In the genomic region with DNA sequence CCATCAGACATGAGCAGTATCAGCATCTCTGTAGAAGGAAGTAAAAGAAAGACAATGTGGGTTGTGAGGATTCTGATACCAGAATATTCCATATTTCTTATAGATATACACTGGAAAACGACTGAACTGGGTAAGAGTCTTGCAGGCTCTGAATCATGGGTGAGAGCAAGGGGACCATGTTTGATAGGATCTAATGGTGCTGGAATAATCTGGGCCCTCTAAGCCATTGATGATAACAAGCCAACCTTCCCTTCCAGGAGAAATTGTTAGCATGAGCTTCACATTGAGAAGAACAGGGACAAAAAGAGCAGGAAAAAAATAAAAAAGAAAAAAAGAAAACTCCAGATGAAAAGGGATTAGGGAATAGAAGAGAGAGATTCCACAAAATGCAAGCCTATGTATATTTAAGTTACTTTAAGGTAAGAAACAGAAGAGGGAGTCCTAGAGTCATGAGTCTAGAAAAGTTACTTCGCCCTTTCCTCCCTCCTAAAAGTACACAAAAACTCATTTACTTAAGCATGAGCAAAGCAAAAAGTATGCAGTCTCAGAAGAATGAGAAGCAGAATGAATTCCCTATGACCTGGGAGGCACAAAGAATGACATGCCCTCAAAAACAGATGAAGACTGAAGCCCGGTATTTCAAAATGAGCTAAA, we compare ENCODE assay signal across 11 cellular contexts.
DNase-seq lines count a peak whose midpoint lies in the region; ATAC-seq and TF ChIP-seq lines count a peak whose summit lies in the region.
"Had no signal": no experiment of that assay in that cellular context is flagged by ENCODE, and none has a peak within 500 bp of the region (broad histone marks: within the 10 kb centered on the region; RNA-seq: fewer than 3 reads in every experiment).

No MANE protein-coding gene starts in this region.

- H3K27ac Mint-ChIP-seq in progenitor cell of endocrine pancreas = peak overlapping the region; percentile 34

- no peak overlapping the region for H3K4me3 Mint-ChIP-seq in progenitor cell of endocrine pancreas (ENCODE audit: low read depth)

- no peaks in the 10 kb centered on the region for H3K9me3 ChIP-seq in ovary
- H3K9me3 ChIP-seq: upper lobe of left lung had no signal

- no peak for TF ChIP-seq EP300 in ovary (IDR thresholded peaks at IDR 0.05)

- no peaks in the 10 kb centered on the region for H3K27me3 ChIP-seq in ovary
- H3K27me3 ChIP-seq: upper lobe of left lung had no signal

- H3K4me3 ChIP-seq in ovary = no peak overlapping the region
- H3K4me3 ChIP-seq: upper lobe of left lung had no signal

- H3K27ac ChIP-seq in ovary = no peak overlapping the region
- H3K27ac ChIP-seq: upper lobe of left lung had no signal

- no peaks in the 10 kb centered on the region for H3K27me3 Mint-ChIP-seq in progenitor cell of endocrine pancreas

- DNase-seq in Daoy (ENCODE audit: low read depth) = peak; percentile 39
- DNase-seq in OCI-M1 (lab: John Stamatoyannopoulos, UW) = peak; percentile 37
- DNase-seq in fibroblast of gingiva (ENCODE audit: low read depth) = peak; percentile 82
- DNase-seq in progenitor cell of endocrine pancreas (ENCODE audit: low spot score, unreplicated experiment) = no peak
- no peak for DNase-seq in islet precursor cell
- DNase-seq in ovary = no peak
- DNase-seq: effector CD8-positive, alpha-beta T cell; NCI-H1694 treated with DMSO at 0.1 percent for 48 hours; upper lobe of left lung had no signal

- no peak for TF ChIP-seq POLR2A in ovary (IDR thresholded peaks at IDR 0.05)

- TF ChIP-seq CTCF in progenitor cell of endocrine pancreas (IDR thresholded peaks at IDR 0.05; ENCODE audit: unreplicated experiment) = peak; percentile 21
- TF ChIP-seq CTCF in ovary (IDR thresholded peaks at IDR 0.05) = no peak

- H3K36me3 Mint-ChIP-seq in progenitor cell of endocrine pancreas (ENCODE audit: insufficient read depth) = no peaks in the 10 kb centered on the region

- no peaks in the 10 kb centered on the region for H3K36me3 ChIP-seq in ovary
- H3K36me3 ChIP-seq: upper lobe of left lung had no signal

- H3K4me1 ChIP-seq in ovary (ENCODE audit: insufficient read depth) = no peaks in the 10 kb centered on the region

- no peak for ATAC-seq in HG03139 (IDR thresholded peaks at IDR 0.05; ENCODE audit: unreplicated experiment)
- ATAC-seq in GM19395 (IDR thresholded peaks at IDR 0.05; ENCODE audit: unreplicated experiment) = no peak

- H3K4me1 Mint-ChIP-seq in progenitor cell of endocrine pancreas (ENCODE audit: low read depth) = peaks cover 11% of the 10 kb centered on the region

- intact Hi-C loops in ovary (cut with DNase I) = no loop called here

- no peaks in the 10 kb centered on the region for H3K9me3 Mint-ChIP-seq in progenitor cell of endocrine pancreas (ENCODE audit: low read depth)

- WGBS in ovary, 3 donors = 49 to 52% (median 50%) methylated on average over 3 of the region's 3 CpGs

Comparison
In these comparisons a context has a peak if more than half of its experiments do, and no peak if none do; other contexts are left out.
1. DNase-seq: peak in Daoy (single experiment), OCI-M1 (single experiment) and fibroblast of gingiva (single experiment); none in progenitor cell of endocrine pancreas (single experiment), islet precursor cell (single experiment) and ovary (0 of 5).